1 cellular context compared by ENCODE assay signal in genomic region chr11:95092549-95093324, GRCh38.
TF ChIP-seq lines count a peak whose summit lies in the region.

No MANE protein-coding gene starts in this region.

TF ChIP-seq in K562, 482 proteins besides CTCF, POLR2A, EP300 and RAD21:
- TF ChIP-seq ATF3 (IDR thresholded peaks at IDR 0.05) (peak; percentile 19; the same call in 1 of the 2 replicates), ATF3 (CRISPR knock-in tag; conservative IDR thresholded peaks at IDR 0.05) (no peak), CCAR2 (IDR thresholded peaks at IDR 0.05; ENCODE audit: low read depth, low read length) (no peak), E2F8 (IDR thresholded peaks at IDR 0.05; ENCODE audit: low read depth, partially characterized antibody) (no peak), ZNF76 (CRISPR knock-in tag; IDR thresholded peaks at IDR 0.05; ENCODE audit: borderline replicate concordance) (no peak), FOSL1 (tag; conservative IDR thresholded peaks at IDR 0.05) (0 out of 2 replicates have a peak, but pooled peaks have one; percentile 16)
